ENCODE assay signal across 35 cellular contexts in the genomic region with DNA sequence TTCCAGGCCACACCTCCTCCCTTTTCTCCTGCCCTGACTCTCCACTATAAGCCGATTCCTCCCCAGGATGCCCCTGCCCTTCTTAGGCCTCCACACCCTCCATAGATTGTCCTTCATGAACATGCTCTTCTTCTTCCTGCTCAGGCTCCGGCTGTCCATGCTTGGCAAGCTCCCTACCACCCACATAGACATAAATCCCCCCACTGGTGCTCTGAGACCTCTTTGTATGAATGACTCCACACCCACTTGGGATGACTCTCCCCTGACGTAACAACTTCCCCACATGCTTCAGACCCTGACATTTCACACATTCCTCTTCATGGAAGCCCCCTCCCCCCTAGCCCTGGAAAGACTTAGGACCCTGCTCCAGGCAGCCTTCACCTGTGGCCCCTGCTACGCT.
"Had no signal": no experiment of that assay in that cellular context is flagged by ENCODE, and none has a peak within 500 bp of the region (broad histone marks: within the 10 kb centered on the region; RNA-seq: fewer than 3 reads in every experiment).

No MANE protein-coding gene starts in this region.

- DNase-seq: activated B cell treated with CpG ODN at 0.5 μM for 24 hours; activated CD4-positive, alpha-beta memory T cell treated with anti-CD3 and anti-CD28 coated beads for 36 hours; activated CD4-positive, alpha-beta T cell treated with anti-CD3 and anti-CD28 coated beads for 4 hours; activated CD4-positive, alpha-beta T cell treated with anti-CD3 and anti-CD28 coated beads, Interleukin-2, amount 10 ng/mL, durations not matched to agents 24 days and 14 days; activated CD4-positive, alpha-beta T cell treated with anti-CD3 and anti-CD28 coated beads, Interleukin-2, amount 50 U/mL, for 1 hour; activated CD4-positive, alpha-beta T cell treated with anti-CD3 and anti-CD28 coated beads, Interleukin-2, amount 50 U/mL, for 4 hours; activated CD4-positive, CD25-positive, alpha-beta regulatory T cell treated with anti-CD3 and anti-CD28 coated beads, Interleukin-2, amount 50 U/mL, for 72 hours; activated CD8-positive, alpha-beta memory T cell treated with anti-CD3 and anti-CD28 coated beads, Interleukin-2, amount 50 U/mL, for 4 hours; activated CD8-positive, alpha-beta T cell treated with anti-CD3 and anti-CD28 coated beads for 36 hours; activated effector memory CD4-positive, alpha-beta T cell treated with anti-CD3 and anti-CD28 coated beads, Interleukin-2, amount 50 U/mL, for 16 hours; activated gamma-delta T cell treated with Interleukin-2 at 50 U/mL for 16 hours; activated naive CD4-positive, alpha-beta T cell; activated naive CD4-positive, alpha-beta T cell treated with anti-CD3 and anti-CD28 coated beads for 36 hours; activated naive CD4-positive, alpha-beta T cell treated with anti-CD3 and anti-CD28 coated beads, Interleukin-2, amount 50 U/mL, for 16 hours; activated naive CD8-positive, alpha-beta T cell treated with anti-CD3 and anti-CD28 coated beads for 36 hours; activated T-cell treated with anti-CD3 and anti-CD28 coated beads for 4 hours; activated T-cell treated with anti-CD3 and anti-CD28 coated beads, Interleukin-2, amount 50 U/mL, for 1 hour; activated T-cell treated with anti-CD3 and anti-CD28 coated beads, Interleukin-2, amount 50 U/mL, for 4 hours; activated T-cell treated with anti-CD3 and anti-CD28 coated beads, Interleukin-2, amount 50 U/mL, for 72 hours; adrenal gland; amniotic stem cell; aorta; body of pancreas; brain microvascular endothelial cell; central memory CD4-positive, alpha-beta T cell; T-helper 1 cell; T-helper 2 cell; T-helper 9 cell had no signal

- H3K9me3 ChIP-seq: adrenal gland, body of pancreas, breast epithelium had no signal

- H3K4me1 ChIP-seq: adrenal gland, body of pancreas, breast epithelium had no signal

- ATAC-seq: activated CD8-positive, alpha-beta T cell treated with anti-CD3 and anti-CD28 coated beads for 36 hours; activated naive CD4-positive, alpha-beta T cell treated with anti-CD3 and anti-CD28 coated beads, Interleukin-2, amount 50 U/mL, for 72 hours; activated T-cell treated with anti-CD3 and anti-CD28 coated beads, Interleukin-2, amount 50 U/mL, for 4 hours; activated T-cell treated with anti-CD3 and anti-CD28 coated beads, Interleukin-2, amount 50 U/mL, for 72 hours; activated T-helper 17 cell treated with anti-CD3 and anti-CD28 coated beads, Interleukin-2, amount 50 U/mL, for 72 hours; body of pancreas had no signal

- H3K4me3 ChIP-seq: adrenal gland, body of pancreas, breast epithelium, cardiac muscle cell had no signal

- H3K36me3 ChIP-seq: adrenal gland, brain microvascular endothelial cell, breast epithelium, cardiac muscle cell had no signal

- H3K27me3 ChIP-seq: adrenal gland, body of pancreas, brain microvascular endothelial cell, breast epithelium, cardiac muscle cell had no signal

- FAIRE-seq: astrocyte, TTC549 had no signal

- H3K27ac ChIP-seq: adrenal gland, body of pancreas, brain microvascular endothelial cell, breast epithelium, cardiac muscle cell, VCaP had no signal
